In the genomic region with DNA sequence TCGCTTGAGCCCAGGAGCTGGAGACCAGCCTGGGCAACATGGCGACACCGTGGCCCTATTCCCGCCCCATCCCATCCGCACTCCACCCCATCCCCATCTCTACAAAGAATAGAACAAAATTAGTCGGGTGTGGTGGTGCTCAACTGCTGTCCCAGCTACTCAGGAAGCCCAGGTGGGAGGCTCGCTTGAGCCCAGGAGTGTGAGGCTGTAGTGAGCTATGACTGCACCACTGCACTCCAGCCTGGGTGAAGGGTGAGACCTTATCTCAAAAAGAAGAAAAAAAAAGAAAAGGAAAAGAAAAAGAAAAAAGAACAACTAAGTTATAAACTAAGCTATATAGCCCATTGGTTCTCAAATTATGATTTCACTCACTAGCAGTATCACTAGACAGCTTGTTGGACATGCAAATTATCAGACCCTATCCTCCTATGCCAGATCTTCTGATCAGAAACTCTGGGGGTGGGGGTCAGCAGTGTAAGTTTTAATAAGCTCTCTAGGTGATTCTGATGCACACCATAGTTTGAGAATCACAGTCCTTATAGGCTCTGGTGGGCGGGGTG, we compare ENCODE assay signal across 8 cellular contexts. TPM values are rescaled to one million over a fixed set of nuclear protein-coding genes. Genes with fewer than 3 reads are reported as not detected.
DNase-seq lines count a peak whose midpoint lies in the region; ATAC-seq and TF ChIP-seq lines count a peak whose summit lies in the region.

No MANE protein-coding gene starts in this region.

- DNase-seq in Peyer's patch (no peak), esophagus squamous epithelium (lab: John Stamatoyannopoulos, UW) (no peak), NCI-H526 treated with DMSO at 0.1 percent for 48 hours (lab: John Stamatoyannopoulos, UW) (no peak), MV-4-11 (lab: John Stamatoyannopoulos, UW) (no peak), NCI-H748 treated with DMSO at 0.1 percent for 48 hours (lab: John Stamatoyannopoulos, UW) (no peak), cerebellar nuclear complex (lab: John Stamatoyannopoulos, UW) (no peak)

- H3K9ac ChIP-seq in skeletal muscle tissue (ENCODE audit: low read depth in 1 of 3, low read length in 3 of 3), result peak overlapping the region in 2 of 3 donors; percentile 84 to 92

- peaks cover 0 to 36% (median 5%) of the 10 kb centered on the region in 4 donors for H3K4me1 ChIP-seq in Peyer's patch
- H3K4me1 ChIP-seq in esophagus squamous epithelium, result peaks cover 32 to 56% (median 38%) of the 10 kb centered on the region in 3 donors
- H3K4me1 ChIP-seq in skeletal muscle tissue (ENCODE audit: control insufficient read depth in 3 of 3, insufficient read depth in 3 of 3, low read length in 3 of 3), result peaks cover 14 to 25% (median 21%) of the 10 kb centered on the region in 3 donors

- TF ChIP-seq POLR2A in Peyer's patch (IDR thresholded peaks at IDR 0.05), result no peak
- no peak for TF ChIP-seq POLR2A in esophagus squamous epithelium (IDR thresholded peaks at IDR 0.05)

- intact Hi-C loops in esophagus squamous epithelium (cut with DNase I), result no loop called here

- TF ChIP-seq CTCF in Peyer's patch (IDR thresholded peaks at IDR 0.05), result no peak
- TF ChIP-seq CTCF in esophagus squamous epithelium (IDR thresholded peaks at IDR 0.05), result no peak

- H3K4me3 ChIP-seq in Peyer's patch (peak overlapping the region; percentile 71 to 93 (median 76)), esophagus squamous epithelium (peak overlapping the region; percentile 86 to 99 (median 91)), skeletal muscle tissue (ENCODE audit: low read length in 3 of 3) (peak overlapping the region; percentile 84 to 88 (median 86))

- H3K27ac ChIP-seq in Peyer's patch (peak overlapping the region in 2 of 4 donors; percentile 80 to 94), esophagus squamous epithelium (peak overlapping the region; percentile 53 to 99 (median 98)), skeletal muscle tissue (ENCODE audit: low read depth, low read length) (no peak overlapping the region)

- H3K36me3 ChIP-seq in Peyer's patch (no peaks in the 10 kb centered on the region), esophagus squamous epithelium (no peaks in the 10 kb centered on the region), skeletal muscle tissue (ENCODE audit: control insufficient read depth in 3 of 3, insufficient read depth in 3 of 3, low read length in 3 of 3) (no peaks in the 10 kb centered on the region)

- H3K27me3 ChIP-seq in Peyer's patch, result no peaks in the 10 kb centered on the region
- H3K27me3 ChIP-seq in esophagus squamous epithelium, result no peaks in the 10 kb centered on the region
- H3K27me3 ChIP-seq in skeletal muscle tissue (ENCODE audit: control insufficient read depth in 3 of 3, insufficient read depth in 3 of 3, low read length in 3 of 3), result no peaks in the 10 kb centered on the region

- H3K9me3 ChIP-seq in Peyer's patch (no peaks in the 10 kb centered on the region), esophagus squamous epithelium (no peaks in the 10 kb centered on the region), skeletal muscle tissue (ENCODE audit: control insufficient read depth in 3 of 3, low read length in 3 of 3) (no peaks in the 10 kb centered on the region)

- 50% methylated on average over 7 to 8 of the region's 8 CpGs for WGBS in esophagus squamous epithelium, 2 donors

- peak; percentile 5 for ATAC-seq in GM21786 (IDR thresholded peaks at IDR 0.05; ENCODE audit: unreplicated experiment)

RNA-seq across cellular contexts. Expression of gene ITCH, which starts 0.5 kb away (rescaled TPM):
- total RNA-seq in Peyer's patch (10 to 100 TPM; 43.6 to 69.3 (median 59.8) TPM), esophagus squamous epithelium (10 to 100 TPM; 45.9 to 67.9 (median 54.5) TPM), skeletal muscle tissue (69.4 TPM)

RNA-seq across cellular contexts. Expression of gene AHCY, which starts 59.4 kb away (rescaled TPM):
- 10 to 100 TPM; 46.9 to 52.4 (median 49.4) TPM for total RNA-seq in Peyer's patch
- total RNA-seq in esophagus squamous epithelium, result 100 to 1,000 TPM in 3 of 4 donors, 10 to 100 TPM in 1; 99.0 to 146 (median 137) TPM
- 129 TPM for total RNA-seq in skeletal muscle tissue
